In genomic region chr6:11773581-11773980, GRCh38 we compare ENCODE assay signal across 16 cellular contexts. TPM values are rescaled to one million over a fixed set of nuclear protein-coding genes. Genes with fewer than 3 reads are reported as not detected.
A peak's percentile ranks its signal among the peaks of the same experiment; 100 is the strongest.
DNase-seq lines count a peak whose midpoint lies in the region; ATAC-seq and TF ChIP-seq lines count a peak whose summit lies in the region.
"Had no signal": no experiment of that assay in that cellular context is flagged by ENCODE, and none has a peak within 500 bp of the region (broad histone marks: within the 10 kb centered on the region; RNA-seq: fewer than 3 reads in every experiment).

No MANE protein-coding gene starts in this region.

- H3K4me1 Mint-ChIP-seq in MCF 10A (ENCODE audit: insufficient read depth, unreplicated experiment), result peaks cover 43% of the 10 kb centered on the region

- H3K27me3 ChIP-seq in mammary epithelial cell (ENCODE audit: insufficient read depth, low read length), result no peaks in the 10 kb centered on the region
- H3K27me3 ChIP-seq in RWPE2 (ENCODE audit: insufficient read depth, poor library complexity, severe bottlenecking), result no peaks in the 10 kb centered on the region
- no peaks in the 10 kb centered on the region for H3K27me3 ChIP-seq in foreskin keratinocyte
- no peaks in the 10 kb centered on the region for H3K27me3 ChIP-seq in vagina
- H3K27me3 ChIP-seq: BLaER1 had no signal

- BruUV-seq in mammary epithelial cell (replicated peaks; lab: Mats Ljungman, UMichigan) (no TSS peak), MCF 10A (replicated peaks; lab: Mats Ljungman, UMichigan) (no TSS peak)

- no peak for DNase-seq in mammary epithelial cell
- no peak for DNase-seq in MCF 10A (ENCODE audit: unreplicated experiment)
- DNase-seq in RWPE2 (ENCODE audit: low spot score), result no peak
- DNase-seq in foreskin keratinocyte, result no peak
- DNase-seq in vagina (ENCODE audit: extremely low spot score in 2 of 2), result no peak
- no peak for DNase-seq in middle frontal gyrus (ENCODE audit: extremely low spot score, low spot score)
- DNase-seq in NCI-H226, result no peak
- DNase-seq in caudate nucleus (lab: John Stamatoyannopoulos, UW), result no peak
- DNase-seq: AML-193; Calu3; CD4-positive, CD25-positive, alpha-beta regulatory T cell; DMS 273 treated with DMSO at 0.1 percent for 48 hours; HCEC 1CT had no signal

- in situ Hi-C loops in mammary epithelial cell (cut with MboI; ENCODE audit: low sequenced_read_pairs in 2 of 2), result loop anchor here (5.0 to 25.0 kb wide), 2 partner anchors 34 to 239 kb away; partner anchors contain the start of gene HIVEP1 (in 1 of the 2)

- no peak overlapping the region for H3K27ac Mint-ChIP-seq in MCF 10A (ENCODE audit: low read depth, unreplicated experiment)
- H3K27ac Mint-ChIP-seq: CD4-positive, CD25-positive, alpha-beta regulatory T cell; GM23338 had no signal

- H3K9me3 ChIP-seq in mammary epithelial cell (replicated peaks; ENCODE audit: insufficient read depth, low read length), result no peaks in the 10 kb centered on the region
- no peaks in the 10 kb centered on the region for H3K9me3 ChIP-seq in RWPE2 (ENCODE audit: severe bottlenecking)
- H3K9me3 ChIP-seq in vagina, result no peaks in the 10 kb centered on the region
- H3K9me3 ChIP-seq: BLaER1 had no signal

- H3K9ac ChIP-seq in mammary epithelial cell (ENCODE audit: insufficient read depth, low read length), result no peak overlapping the region
- H3K9ac ChIP-seq: BLaER1 had no signal

- TF ChIP-seq POLR2A in vagina (IDR thresholded peaks at IDR 0.05), result no peak

- no peaks in the 10 kb centered on the region for H3K36me3 Mint-ChIP-seq in MCF 10A (ENCODE audit: insufficient read depth, unreplicated experiment)
- H3K36me3 Mint-ChIP-seq: CD4-positive, CD25-positive, alpha-beta regulatory T cell had no signal

- no peaks in the 10 kb centered on the region for H3K79me2 ChIP-seq in mammary epithelial cell (ENCODE audit: insufficient read depth, low read length)

- 100% methylated on average over 2 of the region's 2 CpGs for WGBS in mammary epithelial cell (ENCODE audit: low coverage, missing lambda C conversion rate)

- H3K36me3 ChIP-seq in mammary epithelial cell (ENCODE audit: insufficient read depth, low read length) (no peaks in the 10 kb centered on the region), RWPE2 (ENCODE audit: low read depth) (no peaks in the 10 kb centered on the region), vagina (no peaks in the 10 kb centered on the region)
- H3K36me3 ChIP-seq: BLaER1 had no signal

- H3K4me3 ChIP-seq in mammary epithelial cell (replicated peaks in 1 of 3; ENCODE audit: insufficient read depth in 1 of 3, low read depth in 2 of 3, low read length in 3 of 3) (no peak overlapping the region), RWPE2 (ENCODE audit: severe bottlenecking) (no peak overlapping the region), vagina (no peak overlapping the region)
- H3K4me3 ChIP-seq: BLaER1, GM23338 had no signal

- intact Hi-C loops in mammary epithelial cell (cut with micrococcal nuclease) (loop anchor here (10.0 kb wide), 2 partner anchors 189 to 461 kb away; no protein-coding TSS in a partner anchor), MCF 10A (cut with micrococcal nuclease) (loop anchor here (5.0 kb wide), 2 partner anchors 116 to 514 kb away; no protein-coding TSS in a partner anchor), vagina (cut with DNase I) (no loop called here)

- POLR2A ChIA-PET in MCF 10A (lab: Yijun Ruan, JAX), result interaction anchor here (0.9 to 10.4 kb wide), 5 partner anchors 13 to 238 kb away, joined by 6 to 248 read pairs (median 47); partner anchors contain the start of gene HIVEP1

- TF ChIP-seq CTCF in mammary epithelial cell (conservative IDR thresholded peaks at IDR 0.05 in 1 of 2, IDR thresholded peaks at IDR 0.05 in 1 of 2; ENCODE audit: extremely low read depth in 1 of 2, insufficient read depth in 1 of 2, low read depth in 1 of 2, low read length in 2 of 2), result no peak
- TF ChIP-seq CTCF in MCF 10A (IDR thresholded peaks at IDR 0.05; ENCODE audit: unreplicated experiment), result no peak
- no peak for TF ChIP-seq CTCF in RWPE2 (IDR thresholded peaks at IDR 0.05; ENCODE audit: poor library complexity, severe bottlenecking)
- no peak for TF ChIP-seq CTCF in foreskin keratinocyte (conservative IDR thresholded peaks at IDR 0.05)
- TF ChIP-seq CTCF in vagina (IDR thresholded peaks at IDR 0.05), result no peak

- no peak overlapping the region for H3K4me3 Mint-ChIP-seq in MCF 10A (ENCODE audit: unreplicated experiment)
- H3K4me3 Mint-ChIP-seq: CD4-positive, CD25-positive, alpha-beta regulatory T cell; GM23338 had no signal

- H3K9me3 Mint-ChIP-seq in MCF 10A (ENCODE audit: unreplicated experiment), result no peaks in the 10 kb centered on the region
- H3K9me3 Mint-ChIP-seq: CD4-positive, CD25-positive, alpha-beta regulatory T cell; GM23338 had no signal

- no peak for ATAC-seq in RWPE2 (ENCODE audit: low read depth)
- no peak for ATAC-seq in foreskin keratinocyte
- ATAC-seq: GM23338 had no signal

- CTCF ChIA-PET in mammary epithelial cell (lab: Charles Lee; ENCODE audit: low non-redundant PET), result no interaction called here
- CTCF ChIA-PET in MCF 10A (lab: Yijun Ruan, JAX), result interaction anchor here (1.0 kb wide), 1 partner anchor 48 kb away, joined by 4 read pairs; no protein-coding TSS in a partner anchor

- H3K27me3 Mint-ChIP-seq in MCF 10A (ENCODE audit: insufficient read depth, unreplicated experiment), result no peaks in the 10 kb centered on the region

- H3K27ac ChIP-seq in mammary epithelial cell (ENCODE audit: insufficient read depth, low read depth, low read length) (peak overlapping the region; percentile 99), RWPE2 (ENCODE audit: poor library complexity, severe bottlenecking) (peak overlapping the region; percentile 100), foreskin keratinocyte (peak overlapping the region; percentile 97), vagina (peak overlapping the region; percentile 95), caudate nucleus (ENCODE audit: low read depth, low read length) (no peak overlapping the region)
- H3K27ac ChIP-seq: 22Rv1, BLaER1 had no signal

- H3K4me1 ChIP-seq in mammary epithelial cell (ENCODE audit: insufficient read depth, low read length), result peaks cover 48% of the 10 kb centered on the region
- peaks cover 42% of the 10 kb centered on the region for H3K4me1 ChIP-seq in RWPE2 (ENCODE audit: insufficient read depth, poor library complexity, severe bottlenecking)
- H3K4me1 ChIP-seq in foreskin keratinocyte, result peaks cover 35% of the 10 kb centered on the region
- H3K4me1 ChIP-seq in vagina, result peaks cover 45% of the 10 kb centered on the region

- H3K4me2 ChIP-seq in mammary epithelial cell (ENCODE audit: insufficient read depth, low read depth, low read length), result no peak overlapping the region
- H3K4me2 ChIP-seq: BLaER1, GM23338 had no signal

- peak overlapping the region; percentile 60 for H2AFZ ChIP-seq in mammary epithelial cell (ENCODE audit: low read depth, low read length)
- H2AFZ ChIP-seq: GM23338 had no signal

- dilution Hi-C loops in mammary epithelial cell (cut with HindIII; ENCODE audit: low sequenced_read_pairs), result loop anchor here (5.0 kb wide), 1 partner anchor 104 kb away; no protein-coding TSS in a partner anchor

- H4K20me1 ChIP-seq in mammary epithelial cell (ENCODE audit: insufficient read depth, low read length), result no peaks in the 10 kb centered on the region
- H4K20me1 ChIP-seq: BLaER1 had no signal

RNA-seq across cellular contexts. Expression of gene ADTRP, which starts 5.0 kb away (rescaled TPM):
- total RNA-seq in mammary epithelial cell (10 to 100 TPM; 46.6 to 74.0 TPM), MCF 10A (2022) (14.8 and 25.3 TPM in 2 replicates), foreskin keratinocyte (3.1 and 5.5 TPM in 2 replicates), vagina (not detected)
- polyA plus RNA-seq in mammary epithelial cell (53.6 TPM), foreskin keratinocyte (3.0 and 4.3 TPM in 2 replicates)
- 54.0 TPM for polyA minus RNA-seq in mammary epithelial cell
- total RNA-seq: GM23338 had no signal
- polyA plus RNA-seq: GM23338 had no signal
